Comparison of ENCODE assay signal across 14 cellular contexts in the genomic region with DNA sequence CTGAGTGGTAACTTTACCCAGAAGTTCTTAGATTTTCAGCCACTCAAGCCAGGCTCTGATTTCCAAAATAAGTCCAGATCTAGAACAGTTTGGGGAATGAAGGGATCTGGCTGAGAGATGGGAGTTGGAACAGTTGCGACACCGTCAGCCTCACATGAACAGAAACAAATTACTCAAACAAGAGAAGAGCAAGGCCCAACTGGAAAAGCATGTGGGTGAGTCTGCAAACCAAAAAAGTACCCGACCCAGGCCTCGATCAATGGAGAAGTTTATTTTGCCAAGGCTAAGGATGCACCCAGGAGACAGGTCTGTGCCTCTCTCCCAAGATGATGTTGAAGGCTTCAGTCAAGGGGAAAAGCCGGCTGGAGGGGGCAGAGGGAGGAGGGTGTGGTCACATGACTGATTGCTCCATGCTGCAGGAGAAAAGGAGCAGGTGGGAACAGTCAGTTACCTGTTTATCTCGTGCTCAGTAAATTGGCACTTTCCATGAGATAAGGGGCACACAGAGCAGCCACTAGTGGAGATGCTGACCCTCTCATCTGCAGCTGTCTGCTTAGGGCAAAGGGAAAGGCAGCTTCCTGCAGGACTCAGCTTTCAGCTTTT. TPM values are rescaled to one million over a fixed set of nuclear protein-coding genes. Genes with fewer than 3 reads are reported as not detected.
DNase-seq lines count a peak whose midpoint lies in the region; ATAC-seq and TF ChIP-seq lines count a peak whose summit lies in the region.
"Had no signal": no experiment of that assay in that cellular context is flagged by ENCODE, and none has a peak within 500 bp of the region (broad histone marks: within the 10 kb centered on the region; RNA-seq: fewer than 3 reads in every experiment).

No MANE protein-coding gene starts in this region.

- no peak overlapping the region for H3K23ac ChIP-seq in IMR-90 (ENCODE audit: low read depth, low read length)

- WGBS in IMR-90 (ENCODE audit: extremely low coverage in 2 of 2, insufficient read length in 1 of 2), 2 experiments: 60% methylated on average over 2 of the region's 6 CpGs; no CpG with 5 or more reads in 1 of the 2 experiments

- H3K9me3 Mint-ChIP-seq in activated naive CD4-positive, alpha-beta T cell treated with anti-CD3 and anti-CD28 coated beads, Interleukin-2, amount 50 U/mL, for 72 hours: peaks cover 6% of the 10 kb centered on the region in 2 donors

- no peak overlapping the region for H3K18ac ChIP-seq in IMR-90 (ENCODE audit: low read depth, low read length)

- H2BK120ac ChIP-seq in IMR-90 (ENCODE audit: low read depth, low read length): no peak overlapping the region

- TF ChIP-seq POLR2A in IMR-90 (IDR thresholded peaks at IDR 0.05; ENCODE audit: low read depth, low read length): no peak

- H2AK5ac ChIP-seq in IMR-90 (ENCODE audit: low read depth, low read length): no peak overlapping the region

- H2AFZ ChIP-seq in IMR-90 (replicated peaks; ENCODE audit: low read length, poor library complexity): no peak overlapping the region

- no peak overlapping the region for H3K4ac ChIP-seq in IMR-90 (ENCODE audit: low read depth, low read length)

- H3K36me3 Mint-ChIP-seq in activated naive CD4-positive, alpha-beta T cell treated with anti-CD3 and anti-CD28 coated beads, Interleukin-2, amount 50 U/mL, for 72 hours: peaks cover 7 to 8% of the 10 kb centered on the region in 2 donors

- no peaks in the 10 kb centered on the region for H3K79me1 ChIP-seq in IMR-90 (ENCODE audit: low read depth in 1 of 2, low read length in 2 of 2)

- no peak overlapping the region for H2BK15ac ChIP-seq in IMR-90 (ENCODE audit: low read depth, low read length)

- dilution Hi-C loops in IMR-90 (cut with HindIII; ENCODE audit: low sequenced_read_pairs, unreplicated experiment): no loop called here

- TF ChIP-seq RAD21 in IMR-90 (IDR thresholded peaks at IDR 0.05; ENCODE audit: low read length): no peak

- H3K14ac ChIP-seq in IMR-90 (replicated peaks; ENCODE audit: low read depth, low read length): no peak overlapping the region

- in situ Hi-C loops in IMR-90 (cut with MboI; ENCODE audit: low sequenced_read_pairs): no loop called here

- BruUV-seq in IMR-90 (replicated peaks; lab: Mats Ljungman, UMichigan): no TSS peak

- H3K27ac Mint-ChIP-seq in activated naive CD4-positive, alpha-beta T cell treated with anti-CD3 and anti-CD28 coated beads, Interleukin-2, amount 50 U/mL, for 72 hours: peak overlapping the region in 1 of 2 donors; percentile 83

- no peak overlapping the region for H4K8ac ChIP-seq in IMR-90 (ENCODE audit: low read depth in 2 of 2, low read length in 2 of 2)

- H2BK20ac ChIP-seq in IMR-90 (ENCODE audit: low read depth, low read length): no peak overlapping the region

- H3K4me1 ChIP-seq in IMR-90 (ENCODE audit: control insufficient read depth, insufficient read depth, low read length) (no peaks in the 10 kb centered on the region), endocrine pancreas (ENCODE audit: control insufficient read depth, insufficient read depth, low read length) (no peaks in the 10 kb centered on the region)
- H3K4me1 ChIP-seq: SJSA1 had no signal

- no peak for TF ChIP-seq CTCF in IMR-90 (conservative IDR thresholded peaks at IDR 0.05; ENCODE audit: low read depth, low read length)

- no peak overlapping the region for H3K27ac ChIP-seq in IMR-90 (ENCODE audit: insufficient read depth, low read length)
- H3K27ac ChIP-seq: brain microvascular endothelial cell, SJSA1 had no signal

- no peak overlapping the region for H3K56ac ChIP-seq in IMR-90 (ENCODE audit: extremely low read depth, insufficient read depth, low read length)

- CTCF ChIA-PET in IMR-90 (lab: Yijun Ruan, JAX): no interaction called here

- H3K9ac ChIP-seq in IMR-90 (ENCODE audit: low read depth, low read length): no peak overlapping the region
- no peak overlapping the region for H3K9ac ChIP-seq in endocrine pancreas (ENCODE audit: control insufficient read depth, insufficient read depth, low read length)

- H3K4me3 ChIP-seq in IMR-90 (ENCODE audit: insufficient read depth, low read depth, low read length): no peak overlapping the region
- peak overlapping the region; percentile 3 for H3K4me3 ChIP-seq in endocrine pancreas (ENCODE audit: control insufficient read depth, insufficient read depth, low read length)
- H3K4me3 ChIP-seq: SJSA1 had no signal

- peaks cover 16% of the 10 kb centered on the region for H3K9me3 ChIP-seq in IMR-90 (ENCODE audit: control insufficient read depth, insufficient read depth, low read length)
- no peaks in the 10 kb centered on the region for H3K9me3 ChIP-seq in endocrine pancreas (ENCODE audit: control insufficient read depth, low read length)

- H3K36me3 ChIP-seq in IMR-90 (ENCODE audit: control insufficient read depth, insufficient read depth, low read length) (no peaks in the 10 kb centered on the region), endocrine pancreas (ENCODE audit: control insufficient read depth, insufficient read depth, low read length) (no peaks in the 10 kb centered on the region)
- H3K36me3 ChIP-seq: brain microvascular endothelial cell, SJSA1 had no signal

- POLR2A ChIA-PET in IMR-90 (lab: Charles Lee; ENCODE audit: unreplicated experiment): no interaction called here

- H4K5ac ChIP-seq in IMR-90 (ENCODE audit: low read depth, low read length): no peak overlapping the region

- no peak overlapping the region for H2BK5ac ChIP-seq in IMR-90 (ENCODE audit: low read depth, low read length, poor library complexity, severe bottlenecking)

- H3K4me2 ChIP-seq in IMR-90 (ENCODE audit: low read depth, low read length): no peak overlapping the region

- H2AK9ac ChIP-seq in IMR-90 (replicated peaks; ENCODE audit: low read depth, low read length, poor library complexity): no peak overlapping the region

- H3K27me3 ChIP-seq in IMR-90 (ENCODE audit: control insufficient read depth, insufficient read depth, low read length): peaks cover 26% of the 10 kb centered on the region
- no peaks in the 10 kb centered on the region for H3K27me3 ChIP-seq in endocrine pancreas (ENCODE audit: control insufficient read depth, insufficient read depth, low read length)
- H3K27me3 ChIP-seq: brain microvascular endothelial cell, SJSA1 had no signal

- no peak overlapping the region for H4K91ac ChIP-seq in IMR-90 (ENCODE audit: insufficient read depth, low read depth, low read length)

- intact Hi-C loops in IMR-90 (cut with micrococcal nuclease): no loop called here

- H3K9me1 ChIP-seq in IMR-90 (ENCODE audit: insufficient read depth, low read length): no peaks in the 10 kb centered on the region

- DNase-seq in IMR-90 (no peak), NCI-H2107 (lab: John Stamatoyannopoulos, UW) (peak; percentile 62), retina (peak; percentile 39), epidermal melanocyte (ENCODE audit: insufficient read length, low spot score) (no peak)
- no peak for DNase-seq in activated naive CD4-positive, alpha-beta T cell treated with anti-CD3 and anti-CD28 coated beads, Interleukin-2, amount 50 U/mL, for 72 hours (ENCODE audit: low spot score in 2 of 2)
- DNase-seq: activated CD4-positive, CD25-positive, alpha-beta regulatory T cell; brain microvascular endothelial cell had no signal

- no peaks in the 10 kb centered on the region for H4K20me1 ChIP-seq in IMR-90 (ENCODE audit: insufficient read depth, low read length)

- ATAC-seq in IMR-90 (ENCODE audit: low read depth): no peak
- ATAC-seq in GM18517 (IDR thresholded peaks at IDR 0.05; ENCODE audit: unreplicated experiment): no peak
- no peak for ATAC-seq in activated naive CD4-positive, alpha-beta T cell treated with anti-CD3 and anti-CD28 coated beads, Interleukin-2, amount 50 U/mL, for 72 hours
- no peak for ATAC-seq in GM19023 (IDR thresholded peaks at IDR 0.05; ENCODE audit: unreplicated experiment)

TF ChIP-seq in IMR-90, 13 proteins besides CTCF, POLR2A, EP300 and RAD21:
- TF ChIP-seq NFE2L2 (IDR thresholded peaks at IDR 0.05; ENCODE audit: low read depth, low read length): no peak
- 0 out of 2 replicates have a peak, but pooled peaks have one; percentile 25 for TF ChIP-seq CEBPB (IDR thresholded peaks at IDR 0.05; ENCODE audit: low read depth, low read length)

RNA-seq across cellular contexts. Expression of a gene that starts 42.3 kb away (rescaled TPM):
- not detected in 2 replicates for total RNA-seq in IMR-90 (2012; rRNA removed)
- not detected in 2 replicates for polyA plus RNA-seq in IMR-90 (2012; rRNA removed)
- not detected in 2 replicates for polyA plus RNA-seq in IMR-90 (2012; cell fraction: cytosol; rRNA removed)
- polyA plus RNA-seq in IMR-90 (2012; cell fraction: nucleus; rRNA removed; ENCODE audit: low replicate concordance): not detected in 2 replicates
- total RNA-seq in activated naive CD4-positive, alpha-beta T cell treated with anti-CD3 and anti-CD28 coated beads, Interleukin-2, amount 50 U/mL, for 72 hours: not detected
- total RNA-seq: mucosa of gallbladder, NCI-H460, SJSA1, subcutaneous adipose tissue had no signal

RNA-seq across cellular contexts. Expression of a gene that starts 42.4 kb away (rescaled TPM):
- total RNA-seq in IMR-90 (2012; rRNA removed): under 0.01 TPM in 2 replicates
- 0.38 and 0.53 TPM in 2 replicates for polyA plus RNA-seq in IMR-90 (2012; rRNA removed)
- polyA plus RNA-seq in IMR-90 (2012; cell fraction: cytosol; rRNA removed): 0.35 and 0.43 TPM in 2 replicates
- 0.26 and 0.40 TPM in 2 replicates for polyA plus RNA-seq in IMR-90 (2012; cell fraction: nucleus; rRNA removed; ENCODE audit: low replicate concordance)
- total RNA-seq in activated naive CD4-positive, alpha-beta T cell treated with anti-CD3 and anti-CD28 coated beads, Interleukin-2, amount 50 U/mL, for 72 hours: 1 to 10 TPM; 4.8 to 5.6 TPM

RNA-seq across cellular contexts. Expression of a gene that starts 53.6 kb away (rescaled TPM):
- total RNA-seq in IMR-90 (2012; rRNA removed): not detected in 2 replicates
- polyA plus RNA-seq in IMR-90 (2012; rRNA removed): not detected in 2 replicates
- polyA plus RNA-seq in IMR-90 (2012; cell fraction: cytosol; rRNA removed): not detected in 2 replicates
- polyA plus RNA-seq in IMR-90 (2012; cell fraction: nucleus; rRNA removed; ENCODE audit: low replicate concordance): not detected in 2 replicates
- not detected for total RNA-seq in activated naive CD4-positive, alpha-beta T cell treated with anti-CD3 and anti-CD28 coated beads, Interleukin-2, amount 50 U/mL, for 72 hours
- total RNA-seq: mucosa of gallbladder, NCI-H460, SJSA1, subcutaneous adipose tissue had no signal

Comparison
In these comparisons a context has a peak if more than half of its experiments do, and no peak if none do; other contexts are left out.
1. DNase-seq: peak in NCI-H2107 (single experiment) and retina (single experiment); none in IMR-90 (single experiment), epidermal melanocyte (single experiment) and activated naive CD4-positive, alpha-beta T cell treated with anti-CD3 and anti-CD28 coated beads, Interleukin-2, amount 50 U/mL, for 72 hours (0 of 2).